ENCODE assay signal across 21 cellular contexts in genomic region chr19:30049226-30049625, GRCh38.
DNase-seq lines count a peak whose midpoint lies in the region; ATAC-seq and TF ChIP-seq lines count a peak whose summit lies in the region.
"Had no signal": no experiment of that assay in that cellular context is flagged by ENCODE, and none has a peak within 500 bp of the region (broad histone marks: within the 10 kb centered on the region; RNA-seq: fewer than 3 reads in every experiment).

No MANE protein-coding gene starts in this region.

- no peaks in the 10 kb centered on the region for H3K36me3 Mint-ChIP-seq in activated naive CD4-positive, alpha-beta T cell treated with anti-CD3 and anti-CD28 coated beads, Interleukin-2, amount 50 U/mL, for 72 hours

- no peak overlapping the region for H2AFZ ChIP-seq in trophoblast cell (ENCODE audit: insufficient read depth, low read length, poor library complexity)
- H2AFZ ChIP-seq: GM23248 had no signal

- no peaks in the 10 kb centered on the region for H3K9me3 Mint-ChIP-seq in activated naive CD4-positive, alpha-beta T cell treated with anti-CD3 and anti-CD28 coated beads, Interleukin-2, amount 50 U/mL, for 72 hours

- no peak overlapping the region for H3K4me2 ChIP-seq in trophoblast cell (ENCODE audit: low read length)

- no peak for DNase-seq in SK-N-MC (ENCODE audit: low read depth, low spot score)
- DNase-seq in foreskin melanocyte, result peak; percentile 96
- peak; percentile 61 for DNase-seq in midbrain (lab: John Stamatoyannopoulos, UW)
- DNase-seq in trophoblast cell, result no peak
- no peak for DNase-seq in activated naive CD4-positive, alpha-beta T cell treated with anti-CD3 and anti-CD28 coated beads, Interleukin-2, amount 50 U/mL, for 72 hours (ENCODE audit: low spot score in 2 of 2)
- no peak for DNase-seq in MG63
- DNase-seq in vagina (ENCODE audit: extremely low spot score in 2 of 2), result no peak
- DNase-seq: ACHN, COR-L47, DMS 273 treated with DMSO at 0.1 percent for 48 hours, GM23248, HCEC 1CT, Kasumi-1, MM.1S, NCI-H1092, NCI-H2081, NCI-H446 treated with DMSO at 0.1 percent for 48 hours, Peyer's patch had no signal

- no peak overlapping the region for H4K91ac ChIP-seq in trophoblast cell (ENCODE audit: low read depth, low read length)

- no peaks in the 10 kb centered on the region for H3K79me2 ChIP-seq in trophoblast cell (ENCODE audit: control insufficient read depth, insufficient read depth, low read length, poor library complexity)

- H3K4me1 ChIP-seq in trophoblast cell (ENCODE audit: control insufficient read depth in 1 of 2, insufficient read depth in 2 of 2, low read length in 2 of 2) (no peaks in the 10 kb centered on the region), vagina (no peaks in the 10 kb centered on the region)
- H3K4me1 ChIP-seq: Peyer's patch had no signal

- no peak overlapping the region for H4K12ac ChIP-seq in trophoblast cell (ENCODE audit: low read depth, low read length)

- H3K23ac ChIP-seq in trophoblast cell (ENCODE audit: low read length), result no peak overlapping the region

- no peak overlapping the region for H2AK5ac ChIP-seq in trophoblast cell (ENCODE audit: low read length)

- intact Hi-C loops in vagina (cut with DNase I), result no loop called here

- no peak for TF ChIP-seq POLR2A in vagina (IDR thresholded peaks at IDR 0.05)

- H3K27ac ChIP-seq in SK-N-MC (peak overlapping the region; percentile 74), temporal lobe (ENCODE audit: low read depth, low read length) (peak overlapping the region; percentile 99), trophoblast cell (ENCODE audit: low read depth, low read length) (no peak overlapping the region), vagina (no peak overlapping the region)
- H3K27ac ChIP-seq: C4-2B, GM23248, Peyer's patch had no signal

- H3K9ac ChIP-seq in SK-N-MC (ENCODE audit: insufficient read length), result no peak overlapping the region
- no peak overlapping the region for H3K9ac ChIP-seq in trophoblast cell (ENCODE audit: low read length)
- H3K9ac ChIP-seq: GM23248 had no signal

- H2BK120ac ChIP-seq in trophoblast cell (ENCODE audit: insufficient read depth, low read length, poor library complexity), result no peak overlapping the region

- no CpG with 5 or more reads among the region's 4 CpGs for WGBS in trophoblast cell (ENCODE audit: extremely low coverage, insufficient coverage, insufficient read length)

- H3K4ac ChIP-seq in trophoblast cell (ENCODE audit: low read depth, low read length), result no peak overlapping the region

- H3K79me1 ChIP-seq in trophoblast cell (ENCODE audit: low read length), result no peaks in the 10 kb centered on the region

- H3K14ac ChIP-seq in trophoblast cell (ENCODE audit: low read length), result no peak overlapping the region

- ATAC-seq in activated naive CD4-positive, alpha-beta T cell treated with anti-CD3 and anti-CD28 coated beads, Interleukin-2, amount 50 U/mL, for 72 hours, result no peak
- ATAC-seq: Right ventricle myocardium inferior had no signal

- H3K4me3 ChIP-seq in SK-N-MC (peak overlapping the region; percentile 38), trophoblast cell (ENCODE audit: low read depth, low read length) (no peak overlapping the region), MG63 (no peak overlapping the region), vagina (no peak overlapping the region)
- H3K4me3 ChIP-seq: GM23248, Peyer's patch had no signal

- H3K18ac ChIP-seq in trophoblast cell (ENCODE audit: low read length), result no peak overlapping the region

- H3K36me3 ChIP-seq in SK-N-MC (ENCODE audit: insufficient read depth, low read length) (no peaks in the 10 kb centered on the region), trophoblast cell (ENCODE audit: control insufficient read depth in 1 of 2, insufficient read depth in 2 of 2, low read length in 2 of 2) (peaks cover 0 to 3% of the 10 kb centered on the region in 2 experiments), MG63 (peaks cover 8% of the 10 kb centered on the region), vagina (no peaks in the 10 kb centered on the region)
- H3K36me3 ChIP-seq: Peyer's patch had no signal

- H2BK12ac ChIP-seq in trophoblast cell (ENCODE audit: low read length), result no peak overlapping the region

- TF ChIP-seq CTCF in vagina (IDR thresholded peaks at IDR 0.05), result no peak

- no peak overlapping the region for H4K8ac ChIP-seq in trophoblast cell (ENCODE audit: low read depth, low read length)

- no peaks in the 10 kb centered on the region for H3K9me3 ChIP-seq in SK-N-MC (ENCODE audit: low read depth, low read length)
- peaks cover 3% of the 10 kb centered on the region for H3K9me3 ChIP-seq in trophoblast cell (ENCODE audit: insufficient read depth, low read depth, low read length)
- no peaks in the 10 kb centered on the region for H3K9me3 ChIP-seq in MG63
- no peaks in the 10 kb centered on the region for H3K9me3 ChIP-seq in vagina
- H3K9me3 ChIP-seq: Peyer's patch had no signal

- no peak overlapping the region for H3K27ac Mint-ChIP-seq in activated naive CD4-positive, alpha-beta T cell treated with anti-CD3 and anti-CD28 coated beads, Interleukin-2, amount 50 U/mL, for 72 hours

- no peak overlapping the region for H2BK5ac ChIP-seq in trophoblast cell (ENCODE audit: low read depth, low read length, poor library complexity)

- H3K27me3 ChIP-seq in trophoblast cell (ENCODE audit: insufficient read depth, low read length) (no peaks in the 10 kb centered on the region), MG63 (no peaks in the 10 kb centered on the region), vagina (no peaks in the 10 kb centered on the region)
- H3K27me3 ChIP-seq: Peyer's patch had no signal

Comparison
In these comparisons a context has a peak if more than half of its experiments do, and no peak if none do; other contexts are left out.
1. DNase-seq: peak in foreskin melanocyte (single experiment) and midbrain (single experiment); none in SK-N-MC (single experiment), trophoblast cell (0 of 2), activated naive CD4-positive, alpha-beta T cell treated with anti-CD3 and anti-CD28 coated beads, Interleukin-2, amount 50 U/mL, for 72 hours (0 of 2), MG63 (single experiment) and vagina (0 of 2).
2. H3K27ac ChIP-seq: peak in SK-N-MC (single experiment) and temporal lobe (single experiment); none in trophoblast cell (single experiment) and vagina (single experiment).